ENCODE assay signal across 10 cellular contexts in genomic region chr1:232012773-232013386, GRCh38.
DNase-seq lines count a peak whose midpoint lies in the region; ATAC-seq lines count a peak whose summit lies in the region.
"Had no signal": no experiment of that assay in that cellular context is flagged by ENCODE, and none has a peak within 500 bp of the region (broad histone marks: within the 10 kb centered on the region; RNA-seq: fewer than 3 reads in every experiment).

No MANE protein-coding gene starts in this region.

- H3K9ac ChIP-seq in mesendoderm (ENCODE audit: low read length) = no peak overlapping the region

- DNase-seq in AG08395 (ENCODE audit: low spot score) (peak; percentile 81), NCI-H146 treated with DMSO at 0.1 percent for 48 hours (lab: John Stamatoyannopoulos, UW; ENCODE audit: unreplicated experiment) (peak; percentile 97), mesendoderm (no peak), iPS-NIHi11 (ENCODE audit: low spot score) (no peak), NCI-H524 (lab: John Stamatoyannopoulos, UW) (no peak)
- no peak for DNase-seq in stimulated activated CD4-positive, alpha-beta T cell treated with anti-CD3 and anti-CD28 coated beads, Interleukin-1b, Interleukin-23, amount 100 ng/mL, for 48 hours
- DNase-seq: activated CD4-positive, alpha-beta T cell treated with anti-CD3 and anti-CD28 coated beads, Interleukin-2, amount 10 ng/mL, durations not matched to agents 24 days and 14 days; Karpas-422 had no signal

- peak overlapping the region; percentile 53 for H3K18ac ChIP-seq in mesendoderm (ENCODE audit: low read length)

- no peak overlapping the region for H2BK15ac ChIP-seq in mesendoderm (replicated peaks; ENCODE audit: low read depth)

- H3K4me2 ChIP-seq in mesendoderm (ENCODE audit: low read length) = no peak overlapping the region

- H3K4ac ChIP-seq in mesendoderm (ENCODE audit: low read depth, low read length) = peak overlapping the region; percentile 43

- no peaks in the 10 kb centered on the region for H3K36me3 ChIP-seq in mesendoderm (ENCODE audit: control insufficient read depth, insufficient read depth, low read length)

- H3K9me3 Mint-ChIP-seq in dendritic cell treated with granulocyte-macrophage colony-stimulating factor and Interleukin-4, amounts not matched to agents 40 ng/mL and 50 ng/mL, for 4 days = no peaks in the 10 kb centered on the region
- H3K9me3 Mint-ChIP-seq: activated CD4-positive, alpha-beta T cell treated with anti-CD3 and anti-CD28 coated beads, Interleukin-2, amount 10 ng/mL, durations not matched to agents 24 days and 14 days had no signal

- H3K27me3 ChIP-seq in mesendoderm (ENCODE audit: insufficient read depth, low read length, poor library complexity) = no peaks in the 10 kb centered on the region

- no peaks in the 10 kb centered on the region for H3K79me1 ChIP-seq in mesendoderm (ENCODE audit: low read length)

- no peak overlapping the region for H3K56ac ChIP-seq in mesendoderm (ENCODE audit: low read length)

- H3K27ac ChIP-seq in mesendoderm (ENCODE audit: low read depth, low read length) = no peak overlapping the region

- H4K8ac ChIP-seq in mesendoderm (ENCODE audit: low read depth, low read length) = no peak overlapping the region

- no peak overlapping the region for H4K5ac ChIP-seq in mesendoderm (ENCODE audit: low read length)

- no peak overlapping the region for H2AK5ac ChIP-seq in mesendoderm (ENCODE audit: low read length)

- no peak overlapping the region for H2BK5ac ChIP-seq in mesendoderm (ENCODE audit: low read length)

- H3K79me2 ChIP-seq in mesendoderm (ENCODE audit: control insufficient read depth, insufficient read depth, low read length) = no peaks in the 10 kb centered on the region

- H3K27ac Mint-ChIP-seq in dendritic cell treated with granulocyte-macrophage colony-stimulating factor and Interleukin-4, amounts not matched to agents 40 ng/mL and 50 ng/mL, for 4 days = peak overlapping the region; percentile 58
- H3K27ac Mint-ChIP-seq: activated CD4-positive, alpha-beta T cell treated with anti-CD3 and anti-CD28 coated beads, Interleukin-2, amount 10 ng/mL, durations not matched to agents 24 days and 14 days had no signal

- H3K23ac ChIP-seq in mesendoderm (ENCODE audit: low read length) = no peak overlapping the region

- no peak overlapping the region for H3K4me3 Mint-ChIP-seq in dendritic cell treated with granulocyte-macrophage colony-stimulating factor and Interleukin-4, amounts not matched to agents 40 ng/mL and 50 ng/mL, for 4 days
- H3K4me3 Mint-ChIP-seq: activated CD4-positive, alpha-beta T cell treated with anti-CD3 and anti-CD28 coated beads, Interleukin-2, amount 10 ng/mL, durations not matched to agents 24 days and 14 days had no signal

- intact Hi-C loops in dendritic cell treated with granulocyte-macrophage colony-stimulating factor and Interleukin-4, amounts not matched to agents 40 ng/mL and 50 ng/mL, for 4 days (cut with micrococcal nuclease) = no loop called here

- peaks cover 34% of the 10 kb centered on the region for H3K4me1 Mint-ChIP-seq in dendritic cell treated with granulocyte-macrophage colony-stimulating factor and Interleukin-4, amounts not matched to agents 40 ng/mL and 50 ng/mL, for 4 days (ENCODE audit: low read depth)
- H3K4me1 Mint-ChIP-seq: activated CD4-positive, alpha-beta T cell treated with anti-CD3 and anti-CD28 coated beads, Interleukin-2, amount 10 ng/mL, durations not matched to agents 24 days and 14 days had no signal

- H3K27me3 Mint-ChIP-seq in dendritic cell treated with granulocyte-macrophage colony-stimulating factor and Interleukin-4, amounts not matched to agents 40 ng/mL and 50 ng/mL, for 4 days = no peaks in the 10 kb centered on the region
- H3K27me3 Mint-ChIP-seq: activated CD4-positive, alpha-beta T cell treated with anti-CD3 and anti-CD28 coated beads, Interleukin-2, amount 10 ng/mL, durations not matched to agents 24 days and 14 days had no signal

- ATAC-seq in HG02884 (IDR thresholded peaks at IDR 0.05; ENCODE audit: unreplicated experiment) = no peak

- WGBS in mesendoderm (ENCODE audit: extremely low coverage, insufficient coverage, low lambda C conversion rate) = no CpG with 5 or more reads among the region's 10 CpGs

- H3K4me3 ChIP-seq in mesendoderm (ENCODE audit: low read length) = no peak overlapping the region

- peaks cover 21% of the 10 kb centered on the region for H3K4me1 ChIP-seq in mesendoderm (ENCODE audit: control insufficient read depth, low read depth, low read length)

- H2BK120ac ChIP-seq in mesendoderm (ENCODE audit: low read depth, low read length) = no peak overlapping the region

- peaks cover 59% of the 10 kb centered on the region for H3K36me3 Mint-ChIP-seq in dendritic cell treated with granulocyte-macrophage colony-stimulating factor and Interleukin-4, amounts not matched to agents 40 ng/mL and 50 ng/mL, for 4 days (ENCODE audit: low read depth)

Comparison
In these comparisons a context has a peak if more than half of its experiments do, and no peak if none do; other contexts are left out.
1. DNase-seq: peak in AG08395 (single experiment) and NCI-H146 treated with DMSO at 0.1 percent for 48 hours (single experiment); none in mesendoderm (single experiment), iPS-NIHi11 (single experiment), NCI-H524 (0 of 2) and stimulated activated CD4-positive, alpha-beta T cell treated with anti-CD3 and anti-CD28 coated beads, Interleukin-1b, Interleukin-23, amount 100 ng/mL, for 48 hours (single experiment).